In genomic region chr12:110702081-110702480, GRCh38 we compare ENCODE assay signal across 6 cellular contexts. TPM values are rescaled to one million over a fixed set of nuclear protein-coding genes. Genes with fewer than 3 reads are reported as not detected.
"Had no signal": no experiment of that assay in that cellular context is flagged by ENCODE, and none has a peak within 500 bp of the region (broad histone marks: within the 10 kb centered on the region; RNA-seq: fewer than 3 reads in every experiment).

No MANE protein-coding gene starts in this region.

- H3K4me3 ChIP-seq: K562 had no signal

- ATAC-seq: HepG2, K562 had no signal

- H3K9me3 Mint-ChIP-seq: IgD-negative memory B cell had no signal

- H3K4me3 Mint-ChIP-seq: IgD-negative memory B cell had no signal

- H3K27ac ChIP-seq: HL-60 had no signal

- H3K27me3 Mint-ChIP-seq: IgD-negative memory B cell had no signal

- DNase-seq: IMR-90 had no signal

- H3K27ac Mint-ChIP-seq: IgD-negative memory B cell had no signal

- H3K36me3 Mint-ChIP-seq: IgD-negative memory B cell had no signal

RNA-seq across cellular contexts. Expression of gene HVCN1, which starts 13.2 kb away (rescaled TPM):
- total RNA-seq: HT-29 had no signal
